In genomic region chr2:224122542-224122941, GRCh38 we compare ENCODE assay signal across 16 cellular contexts.
"Had no signal": no experiment of that assay in that cellular context is flagged by ENCODE, and none has a peak within 500 bp of the region (broad histone marks: within the 10 kb centered on the region; RNA-seq: fewer than 3 reads in every experiment).

No MANE protein-coding gene starts in this region.

- H3K27me3 ChIP-seq: colonic mucosa, heart right ventricle, pancreas, tibial nerve, vagina had no signal

- H3K9me3 ChIP-seq: colonic mucosa, pancreas, vagina had no signal

- ATAC-seq: heart right ventricle; left lobe of liver; naive thymus-derived CD8-positive, alpha-beta T cell; pancreas; WTC11 had no signal

- H3K4me3 ChIP-seq: colonic mucosa, heart right ventricle, pancreas, tibial nerve, vagina had no signal

- DNase-seq: activated CD4-positive, alpha-beta memory T cell treated with anti-CD3 and anti-CD28 coated beads, Interleukin-2, amount 10 ng/mL, durations not matched to agents 7 days and 5 days; activated CD4-positive, alpha-beta T cell treated with anti-CD3 and anti-CD28 coated beads for 4 hours; activated effector memory CD4-positive, alpha-beta T cell treated with anti-CD3 and anti-CD28 coated beads, Interleukin-2, amount 50 U/mL, for 16 hours; activated T-cell treated with anti-CD3 and anti-CD28 coated beads, Interleukin-2, amount 50 U/mL, for 24 hours; amniotic stem cell; central memory CD4-positive, alpha-beta T cell; colonic mucosa; heart right ventricle; naive thymus-derived CD8-positive, alpha-beta T cell; pancreas; stimulated activated naive CD4-positive, alpha-beta T cell; substantia nigra had no signal

- H3K36me3 ChIP-seq: colonic mucosa, heart right ventricle, pancreas, tibial nerve, vagina had no signal

- H3K27ac ChIP-seq: colonic mucosa, heart right ventricle, pancreas, tibial nerve, vagina had no signal

- H3K4me1 ChIP-seq: colonic mucosa, pancreas, vagina had no signal
